In the genomic region with DNA sequence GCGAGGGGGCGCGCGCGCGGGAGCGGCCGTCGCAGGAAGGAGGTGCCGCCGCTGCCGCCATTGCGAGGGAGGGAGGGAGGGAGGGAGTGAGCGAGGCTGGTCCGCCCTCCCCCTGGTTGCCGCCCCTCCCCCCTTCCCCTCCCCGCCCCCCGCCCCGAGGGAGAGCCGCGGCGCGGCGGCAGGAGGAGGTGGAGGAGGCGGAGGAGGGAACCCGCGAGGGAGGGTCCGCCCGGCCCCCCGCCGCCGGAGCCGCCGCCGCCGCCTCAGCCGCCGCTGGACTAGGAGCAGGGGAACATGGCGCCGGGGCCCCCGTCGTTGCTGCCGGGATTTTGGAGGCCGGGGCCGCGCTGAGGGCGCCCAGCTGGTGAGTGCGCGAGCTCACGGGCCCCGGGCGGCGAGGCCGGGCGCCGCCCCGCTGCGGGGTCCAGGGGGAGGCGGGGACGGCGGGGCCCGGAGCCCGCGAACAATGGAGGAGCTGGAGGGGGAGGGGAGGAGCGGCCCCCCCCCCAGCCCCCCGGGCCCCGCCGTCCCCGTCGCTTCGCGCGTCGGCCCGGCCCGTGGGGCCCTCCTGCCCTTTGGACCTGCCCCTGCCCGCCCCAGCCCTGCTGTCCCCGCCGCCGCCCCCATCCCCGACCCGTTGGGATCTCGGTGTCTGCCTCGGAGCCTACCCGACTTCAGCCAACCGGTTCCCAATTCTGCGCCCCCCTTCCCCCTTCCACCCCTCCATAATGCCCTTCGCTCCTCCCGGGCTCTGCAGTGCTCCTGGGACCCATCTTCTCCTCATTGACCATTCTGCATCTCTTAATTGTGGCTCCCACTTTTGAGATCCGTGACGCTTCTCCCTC, we compare ENCODE assay signal across 8 cellular contexts. TPM values are rescaled to one million over a fixed set of nuclear protein-coding genes. Genes with fewer than 3 reads are reported as not detected.
A peak's percentile ranks its signal among the peaks of the same experiment; 100 is the strongest.
DNase-seq lines count a peak whose midpoint lies in the region; ATAC-seq and TF ChIP-seq lines count a peak whose summit lies in the region.

TSS of gene ARHGAP35 (plus strand) at position 152 of the 845 bp plus-strand sequence. CDS start 57,679 bp downstream, outside the sequence.

- intact Hi-C loops in activated CD8-positive, alpha-beta T cell treated with anti-CD3 and anti-CD28 coated beads for 36 hours (cut with micrococcal nuclease), result no loop called here
- intact Hi-C loops in upper lobe of right lung (cut with DNase I), result no loop called here

- peak within 1 kb of the TSS; percentile 98 for H3K27ac ChIP-seq in HUES6 (ENCODE audit: low read depth, low read length)
- peak within 1 kb of the TSS; percentile 62 for H3K27ac ChIP-seq in muscle layer of duodenum (ENCODE audit: low read length)
- peak within 1 kb of the TSS; percentile 94 for H3K27ac ChIP-seq in upper lobe of right lung

- TF ChIP-seq CTCF in activated CD8-positive, alpha-beta T cell treated with anti-CD3 and anti-CD28 coated beads for 36 hours (IDR thresholded peaks at IDR 0.05), result no peak
- TF ChIP-seq CTCF in epithelial cell of proximal tubule (conservative IDR thresholded peaks at IDR 0.05; ENCODE audit: low read depth, low read length) (no peak), upper lobe of right lung (IDR thresholded peaks at IDR 0.05) (no peak)

- H3K36me3 ChIP-seq in HUES6 (ENCODE audit: control insufficient read depth, insufficient read depth, low read length), result peaks cover 3% of the 10 kb centered on the region; the same call in 1 of the 2 replicates
- H3K36me3 ChIP-seq in muscle layer of duodenum (ENCODE audit: control insufficient read depth in 1 of 2, insufficient read depth in 2 of 2, low read length in 2 of 2), result peaks cover 0 to 8% of the 10 kb centered on the region in 2 donors
- H3K36me3 ChIP-seq in upper lobe of right lung, result no peaks in the 10 kb centered on the region

- H3K27ac Mint-ChIP-seq in activated CD8-positive, alpha-beta T cell treated with anti-CD3 and anti-CD28 coated beads for 36 hours, result peak within 1 kb of the TSS; percentile 95

- H3K9me3 ChIP-seq in HUES6 (ENCODE audit: control insufficient read depth, insufficient read depth, low read depth, low read length), result no peaks in the 10 kb centered on the region
- no peaks in the 10 kb centered on the region for H3K9me3 ChIP-seq in muscle layer of duodenum (ENCODE audit: control insufficient read depth in 1 of 2, low read length in 2 of 2)
- no peaks in the 10 kb centered on the region for H3K9me3 ChIP-seq in upper lobe of right lung

- peak; percentile 0 for ATAC-seq in activated CD8-positive, alpha-beta T cell treated with anti-CD3 and anti-CD28 coated beads for 36 hours
- ATAC-seq in upper lobe of right lung, result peak; percentile 71

- H3K4me1 ChIP-seq in HUES6 (ENCODE audit: control insufficient read depth, insufficient read depth, low read length), result peaks cover 39% of the 10 kb centered on the region
- H3K4me1 ChIP-seq in muscle layer of duodenum (ENCODE audit: control insufficient read depth in 1 of 2, insufficient read depth in 2 of 2, low read length in 2 of 2), result peaks cover 13 to 58% of the 10 kb centered on the region in 2 donors
- peaks cover 55% of the 10 kb centered on the region for H3K4me1 ChIP-seq in upper lobe of right lung

- H3K27me3 Mint-ChIP-seq in activated CD8-positive, alpha-beta T cell treated with anti-CD3 and anti-CD28 coated beads for 36 hours, result no peaks in the 10 kb centered on the region

- H3K9ac ChIP-seq in HUES6 (ENCODE audit: low read length), result peak within 1 kb of the TSS; percentile 100

- CTCF ChIA-PET in activated CD8-positive, alpha-beta T cell treated with anti-CD3 and anti-CD28 coated beads for 36 hours (lab: Charles Lee), result interaction anchor here (1.2 to 2.2 kb wide), 4 partner anchors 20 to 386 kb away, joined by 3 to 8 read pairs (median 4); no protein-coding TSS in a partner anchor

- H3K4me3 Mint-ChIP-seq in activated CD8-positive, alpha-beta T cell treated with anti-CD3 and anti-CD28 coated beads for 36 hours, result peak within 1 kb of the TSS; percentile 85

- peaks cover 12% of the 10 kb centered on the region for H3K36me3 Mint-ChIP-seq in activated CD8-positive, alpha-beta T cell treated with anti-CD3 and anti-CD28 coated beads for 36 hours (ENCODE audit: low read depth)

- H3K27me3 ChIP-seq in HUES6 (ENCODE audit: control insufficient read depth, insufficient read depth, low read length) (no peaks in the 10 kb centered on the region), muscle layer of duodenum (ENCODE audit: low read depth, low read length) (no peaks in the 10 kb centered on the region), upper lobe of right lung (no peaks in the 10 kb centered on the region)

- H3K4me3 ChIP-seq in HUES6 (ENCODE audit: low read depth, low read length) (peak within 1 kb of the TSS; percentile 97), epithelial cell of proximal tubule (ENCODE audit: low read depth, low read length) (peak within 1 kb of the TSS; percentile 89), muscle layer of duodenum (ENCODE audit: low read depth in 1 of 2, low read length in 2 of 2) (peak within 1 kb of the TSS; percentile 82 to 94), upper lobe of right lung (peak within 1 kb of the TSS; percentile 64)

- no peaks in the 10 kb centered on the region for H3K9me3 Mint-ChIP-seq in activated CD8-positive, alpha-beta T cell treated with anti-CD3 and anti-CD28 coated beads for 36 hours

- POLR2A ChIA-PET in activated CD8-positive, alpha-beta T cell treated with anti-CD3 and anti-CD28 coated beads for 36 hours (lab: Charles Lee), result interaction anchor here (0.6 to 2.2 kb wide), 7 partner anchors 16 to 232 kb away, joined by 3 to 9 read pairs (median 3); no protein-coding TSS in a partner anchor

- peaks cover 25% of the 10 kb centered on the region for H3K4me1 Mint-ChIP-seq in activated CD8-positive, alpha-beta T cell treated with anti-CD3 and anti-CD28 coated beads for 36 hours (ENCODE audit: low read depth)

- DNase-seq in activated effector memory CD4-positive, alpha-beta T cell treated with Interleukin-2 at 50 U/mL for 16 hours, result peak; percentile 76
- no peak for DNase-seq in activated effector memory CD4-positive, alpha-beta T cell treated with anti-CD3 and anti-CD28 coated beads, Interleukin-2, amount 50 U/mL, for 16 hours
- no peak for DNase-seq in activated CD8-positive, alpha-beta T cell treated with anti-CD3 and anti-CD28 coated beads for 36 hours
- DNase-seq in epithelial cell of proximal tubule (ENCODE audit: low read depth), result no peak
- DNase-seq in upper lobe of right lung, result peak; percentile 72
- DNase-seq in CD1c-positive myeloid dendritic cell (ENCODE audit: extremely low spot score), result no peak

RNA-seq across cellular contexts. Expression of gene ARHGAP35, which starts in this region (rescaled TPM):
- total RNA-seq in activated CD8-positive, alpha-beta T cell treated with anti-CD3 and anti-CD28 coated beads for 36 hours, result 10 to 100 TPM; 15.0 to 16.4 TPM
- total RNA-seq in epithelial cell of proximal tubule, result 19.4 and 21.7 TPM in 2 replicates
- 63.8 TPM for total RNA-seq in upper lobe of right lung

Comparison
In these comparisons a context has a peak if more than half of its experiments do, and no peak if none do; other contexts are left out.
1. DNase-seq: peak in activated effector memory CD4-positive, alpha-beta T cell treated with Interleukin-2 at 50 U/mL for 16 hours (single experiment) and upper lobe of right lung (single experiment); none in activated effector memory CD4-positive, alpha-beta T cell treated with anti-CD3 and anti-CD28 coated beads, Interleukin-2, amount 50 U/mL, for 16 hours (single experiment), activated CD8-positive, alpha-beta T cell treated with anti-CD3 and anti-CD28 coated beads for 36 hours (single experiment), epithelial cell of proximal tubule (single experiment) and CD1c-positive myeloid dendritic cell (single experiment).
2. Peak in every context shown above with its lines, with median percentiles within 50 percentile points of each other: H3K27ac ChIP-seq and H3K4me3 ChIP-seq.